ENCODE assay signal across 12 cellular contexts in the genomic region with DNA sequence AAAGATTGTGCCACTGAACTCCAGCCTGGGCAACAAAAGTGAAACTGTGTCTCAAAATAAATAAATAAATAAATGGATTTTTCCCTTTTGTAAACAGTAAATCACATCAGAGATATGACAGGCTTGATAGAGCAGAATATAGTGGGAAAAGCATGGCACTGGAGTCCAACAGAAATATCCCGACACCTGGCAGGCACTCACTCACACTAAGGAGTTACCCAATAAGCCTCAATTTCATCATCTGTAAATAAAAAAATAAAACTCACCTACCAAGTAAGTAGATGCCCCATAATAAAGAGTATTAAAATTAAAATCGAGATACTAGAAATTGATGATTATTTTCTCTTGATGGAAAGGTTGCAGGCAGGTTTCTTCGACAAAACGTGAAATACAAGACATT. TPM values are rescaled to one million over a fixed set of nuclear protein-coding genes. Genes with fewer than 3 reads are reported as not detected.
A peak's percentile ranks its signal among the peaks of the same experiment; 100 is the strongest.
DNase-seq lines count a peak whose midpoint lies in the region; ATAC-seq, FAIRE-seq and TF ChIP-seq lines count a peak whose summit lies in the region.
"Had no signal": no experiment of that assay in that cellular context is flagged by ENCODE, and none has a peak within 500 bp of the region (broad histone marks: within the 10 kb centered on the region; RNA-seq: fewer than 3 reads in every experiment).

No MANE protein-coding gene starts in this region.

- H3K36me3 Mint-ChIP-seq in MCF 10A (ENCODE audit: insufficient read depth, unreplicated experiment) = peaks cover 9% of the 10 kb centered on the region
- peaks cover 11% of the 10 kb centered on the region for H3K36me3 Mint-ChIP-seq in activated CD8-positive, alpha-beta T cell treated with anti-CD3 and anti-CD28 coated beads, Interleukin-2, amount 10 ng/mL, durations not matched to agents 7 days and 5 days (ENCODE audit: low read depth)

- ATAC-seq in activated CD8-positive, alpha-beta T cell treated with anti-CD3 and anti-CD28 coated beads, Interleukin-2, amount 10 ng/mL, durations not matched to agents 7 days and 5 days = no peak
- no peak for ATAC-seq in HepG2
- ATAC-seq in GM18498 (IDR thresholded peaks at IDR 0.05; ENCODE audit: unreplicated experiment) = no peak

- H3K4me3 Mint-ChIP-seq in MCF 10A (ENCODE audit: unreplicated experiment) = peak overlapping the region; percentile 93
- H3K4me3 Mint-ChIP-seq in activated CD8-positive, alpha-beta T cell treated with anti-CD3 and anti-CD28 coated beads, Interleukin-2, amount 10 ng/mL, durations not matched to agents 7 days and 5 days = peak overlapping the region; percentile 88

- intact Hi-C loops in MCF 10A (cut with micrococcal nuclease) (loop anchor here (1.0 to 2.0 kb wide), 3 partner anchors 49 to 186 kb away; a partner anchor contains a TSS), breast epithelium (cut with DNase I; ENCODE audit: low total_unique reads) (no loop called here), HepG2 (cut with micrococcal nuclease; ENCODE audit: unreplicated experiment) (loop anchor here (5.0 kb wide), 2 partner anchors 126 to 186 kb away; no protein-coding TSS in a partner anchor), transverse colon (cut with DNase I; ENCODE audit: low total_unique reads) (loop anchor here (10.0 kb wide), 1 partner anchor 69 kb away; no protein-coding TSS in a partner anchor)

- peak overlapping the region in 1 of 2 donors; percentile 99 for H3K27ac ChIP-seq in breast epithelium
- H3K27ac ChIP-seq in HepG2 (ENCODE audit: extremely low read length, insufficient read depth, low read length) = peak overlapping the region; percentile 95
- peak overlapping the region; percentile 96 to 100 (median 99) for H3K27ac ChIP-seq in transverse colon

- no peak overlapping the region for H3K27ac Mint-ChIP-seq in MCF 10A (ENCODE audit: low read depth, unreplicated experiment)
- H3K27ac Mint-ChIP-seq in activated CD8-positive, alpha-beta T cell treated with anti-CD3 and anti-CD28 coated beads, Interleukin-2, amount 10 ng/mL, durations not matched to agents 7 days and 5 days = no peak overlapping the region

- DNase-seq in MCF 10A (ENCODE audit: unreplicated experiment) = peak; percentile 43
- DNase-seq in breast epithelium (ENCODE audit: low spot score in 2 of 2) = no peak
- no peak for DNase-seq in activated CD8-positive, alpha-beta T cell treated with anti-CD3 and anti-CD28 coated beads, Interleukin-2, amount 10 ng/mL, durations not matched to agents 7 days and 5 days
- no peak for DNase-seq in HepG2 (ENCODE audit: low spot score)
- DNase-seq in transverse colon = no peak
- no peak for DNase-seq in NCI-H526 treated with DMSO at 0.1 percent for 48 hours (lab: John Stamatoyannopoulos, UW)
- DNase-seq in globus pallidus (ENCODE audit: low spot score) = no peak
- DNase-seq: islet precursor cell; NCI-H2081 treated with DMSO at 0.1 percent for 48 hours; stimulated activated CD4-positive, alpha-beta T cell treated with anti-CD3 and anti-CD28 coated beads, Interleukin-2, amount 100 ng/mL, for 24 hours had no signal

- CTCF ChIA-PET in MCF 10A (lab: Yijun Ruan, JAX) (no interaction called here), HepG2 (lab: Yijun Ruan, JAX; ENCODE audit: low intra/inter-chr PET ratio, low total read pairs) (no interaction called here)
- CTCF ChIA-PET in activated CD8-positive, alpha-beta T cell treated with anti-CD3 and anti-CD28 coated beads, Interleukin-2, amount 10 ng/mL, durations not matched to agents 7 days and 5 days (lab: Charles Lee) = no interaction called here

- no peaks in the 10 kb centered on the region for H3K27me3 ChIP-seq in breast epithelium
- no peaks in the 10 kb centered on the region; a peak in 1 of 5 replicates for H3K27me3 ChIP-seq in HepG2 (ENCODE audit: control insufficient read depth in 1 of 2, insufficient read depth in 2 of 2, low read length in 2 of 2)
- H3K27me3 ChIP-seq in transverse colon = no peaks in the 10 kb centered on the region

- peak overlapping the region; percentile 75 for H3K4me2 ChIP-seq in HepG2 (ENCODE audit: low read depth, low read length)

- H3K9ac ChIP-seq in HepG2 (ENCODE audit: insufficient read depth, low read depth, low read length) = peak overlapping the region; percentile 97

- H3K27me3 Mint-ChIP-seq in MCF 10A (ENCODE audit: insufficient read depth, unreplicated experiment) = no peaks in the 10 kb centered on the region
- no peaks in the 10 kb centered on the region for H3K27me3 Mint-ChIP-seq in activated CD8-positive, alpha-beta T cell treated with anti-CD3 and anti-CD28 coated beads, Interleukin-2, amount 10 ng/mL, durations not matched to agents 7 days and 5 days (ENCODE audit: low read depth)

- H3K4me3 ChIP-seq in breast epithelium (peak overlapping the region in 1 of 3 donors; percentile 100), HepG2 (replicated peaks in 1 of 3; ENCODE audit: insufficient read depth in 1 of 3, low read depth in 2 of 3, low read length in 3 of 3) (peak overlapping the region; percentile 91 to 98 (median 98)), transverse colon (peak overlapping the region in 1 of 4 donors; percentile 73)

- H3K4me1 ChIP-seq in breast epithelium (peaks cover 0 to 4% of the 10 kb centered on the region in 2 donors), HepG2 (ENCODE audit: insufficient read depth, low read length) (peaks cover 40% of the 10 kb centered on the region), transverse colon (peaks cover 6 to 37% (median 28%) of the 10 kb centered on the region in 4 donors)

- no peak for TF ChIP-seq RAD21 in HepG2 (CRISPR knock-in tag; IDR thresholded peaks at IDR 0.05)

- H3K36me3 ChIP-seq in breast epithelium = no peaks in the 10 kb centered on the region
- H3K36me3 ChIP-seq in HepG2 (replicated peaks in 1 of 2; ENCODE audit: control insufficient read depth in 1 of 2, insufficient read depth in 2 of 2, low read length in 2 of 2) = peaks cover 2 to 11% of the 10 kb centered on the region in 2 experiments; a peak in 2 of 5 replicates
- peaks cover 0 to 9% (median 0%) of the 10 kb centered on the region in 4 donors for H3K36me3 ChIP-seq in transverse colon

- 56% methylated on average over 4 of the region's 4 CpGs for WGBS in HepG2 (ENCODE audit: low lambda C conversion rate)
- WGBS in transverse colon (ENCODE audit: low coverage in 1 of 2), 2 donors = 69 to 87% methylated on average over 4 of the region's 4 CpGs

- peaks cover 60% of the 10 kb centered on the region for H3K79me2 ChIP-seq in HepG2 (ENCODE audit: insufficient read depth, low read length)

- no peak overlapping the region for H2AFZ ChIP-seq in HepG2 (ENCODE audit: low read length)

- peaks cover 18% of the 10 kb centered on the region for H3K4me1 Mint-ChIP-seq in MCF 10A (ENCODE audit: insufficient read depth, unreplicated experiment)
- H3K4me1 Mint-ChIP-seq in activated CD8-positive, alpha-beta T cell treated with anti-CD3 and anti-CD28 coated beads, Interleukin-2, amount 10 ng/mL, durations not matched to agents 7 days and 5 days (ENCODE audit: low read depth) = peaks cover 16% of the 10 kb centered on the region

- TF ChIP-seq CTCF in MCF 10A (IDR thresholded peaks at IDR 0.05; ENCODE audit: unreplicated experiment) (no peak), breast epithelium (IDR thresholded peaks at IDR 0.05) (no peak), HepG2 (CRISPR knock-in tag; IDR thresholded peaks at IDR 0.05) (no peak), transverse colon (IDR thresholded peaks at IDR 0.05) (no peak)

- no peaks in the 10 kb centered on the region for H3K9me3 Mint-ChIP-seq in MCF 10A (ENCODE audit: unreplicated experiment)
- no peaks in the 10 kb centered on the region for H3K9me3 Mint-ChIP-seq in activated CD8-positive, alpha-beta T cell treated with anti-CD3 and anti-CD28 coated beads, Interleukin-2, amount 10 ng/mL, durations not matched to agents 7 days and 5 days (ENCODE audit: insufficient read depth)

- no peak for TF ChIP-seq EP300 in HepG2 (IDR thresholded peaks at IDR 0.05; ENCODE audit: low read depth in 2 of 2, low read length in 2 of 2)
- TF ChIP-seq EP300 in HepG2 (CRISPR knock-in tag; IDR thresholded peaks at IDR 0.05; ENCODE audit: borderline replicate concordance) = no peak
- TF ChIP-seq EP300 in transverse colon (IDR thresholded peaks at IDR 0.05; ENCODE audit: low read depth) = no peak

- in situ Hi-C loops in HepG2 (cut with HindIII; ENCODE audit: extremely low pct_ligation_motif_present, low pct_unique_long_range_greater_than_20kb) (no loop called here), transverse colon (cut with MboI; ENCODE audit: low pct_ligation_motif_present in 1 of 4, low pct_unique_long_range_greater_than_20kb in 1 of 4, low sequenced_read_pairs in 3 of 4) (no loop called here)

- no peak for FAIRE-seq in HepG2 (lab: Jason Lieb, UNC)
- FAIRE-seq: TTC549 had no signal

- no peaks in the 10 kb centered on the region for H4K20me1 ChIP-seq in HepG2 (ENCODE audit: insufficient read depth, low read length)

- no peaks in the 10 kb centered on the region for H3K9me3 ChIP-seq in breast epithelium
- H3K9me3 ChIP-seq in HepG2 (ENCODE audit: low read length) = no peaks in the 10 kb centered on the region
- H3K9me3 ChIP-seq in transverse colon = no peaks in the 10 kb centered on the region

- no TSS peak for BruUV-seq in MCF 10A (replicated peaks; lab: Mats Ljungman, UMichigan)
- BruUV-seq in HepG2 (replicated peaks; lab: Mats Ljungman, UMichigan) = TSS peak; percentile 51

- TF ChIP-seq POLR2A in breast epithelium (IDR thresholded peaks at IDR 0.05) (no peak), HepG2 (IDR thresholded peaks at IDR 0.05; ENCODE audit: insufficient read depth in 1 of 2, low read depth in 2 of 2, low read length in 2 of 2) (no peak), transverse colon (IDR thresholded peaks at IDR 0.05) (no peak)

- POLR2A ChIA-PET in MCF 10A (lab: Yijun Ruan, JAX) = interaction anchor here (1.0 to 3.8 kb wide), 3 partner anchors 93 to 1075 kb away, joined by 8 to 15 read pairs (median 9); a partner anchor contains a TSS
- POLR2A ChIA-PET in activated CD8-positive, alpha-beta T cell treated with anti-CD3 and anti-CD28 coated beads, Interleukin-2, amount 10 ng/mL, durations not matched to agents 7 days and 5 days (lab: Charles Lee) = no interaction called here
- POLR2A ChIA-PET in HepG2 (lab: Yijun Ruan, JAX) = interaction anchor here (1.2 to 2.7 kb wide), 2 partner anchors 10 to 187 kb away, joined by 4 to 21 read pairs; no protein-coding TSS in a partner anchor

RNA-seq across cellular contexts. Expression of a gene that starts 1.7 kb away (rescaled TPM):
- 33.1 and 40.4 TPM in 2 replicates for total RNA-seq in MCF 10A (2022)
- 10 to 100 TPM; 25.0 to 46.8 (median 29.5) TPM for total RNA-seq in breast epithelium
- total RNA-seq in activated CD8-positive, alpha-beta T cell treated with anti-CD3 and anti-CD28 coated beads, Interleukin-2, amount 10 ng/mL, durations not matched to agents 7 days and 5 days = 10 to 100 TPM; 20.2 to 26.0 TPM
- total RNA-seq in HepG2 (2016; rRNA removed; fragmentation: Illumina TruSeq; extraction: Trizol) = 42.2 and 68.9 TPM in 2 replicates
- total RNA-seq in HepG2 (2016; cell fraction: cytosol; rRNA removed; fragmentation: Illumina TruSeq; extraction: Trizol; ENCODE audit: low read depth) = 43.5 and 45.3 TPM in 2 replicates
- total RNA-seq in HepG2 (2016; cell fraction: insoluble cytoplasmic fraction; rRNA removed; fragmentation: Illumina TruSeq; extraction: Trizol) = 42.7 and 63.5 TPM in 2 replicates
- total RNA-seq in HepG2 (2016; cell fraction: membrane; rRNA removed; fragmentation: Illumina TruSeq; extraction: Trizol) = 36.0 and 39.2 TPM in 2 replicates
- total RNA-seq in HepG2 (2016; cell fraction: nucleus; rRNA removed; fragmentation: Illumina TruSeq; extraction: Trizol) = 47.7 and 50.6 TPM in 2 replicates
- polyA plus RNA-seq in HepG2 (2011; rRNA removed) = 13.9 and 17.5 TPM in 2 replicates
- 10.9 and 15.5 TPM in 2 replicates for polyA plus RNA-seq in HepG2 (2011; cell fraction: cytosol; rRNA removed)
- 8.0 and 12.0 TPM in 2 replicates for polyA plus RNA-seq in HepG2 (2011; cell fraction: nucleus; rRNA removed)
- 18.8 and 23.6 TPM in 2 replicates for polyA plus RNA-seq in HepG2 (2012)
- polyA plus RNA-seq in HepG2 (2016; cell fraction: cytosol; fragmentation: Illumina TruSeq; extraction: Trizol; ENCODE audit: low read depth) = 1.3 and 1.5 TPM in 2 replicates
- polyA plus RNA-seq in HepG2 (2016; cell fraction: insoluble cytoplasmic fraction; fragmentation: Illumina TruSeq; extraction: Trizol; ENCODE audit: low read depth) = 40.1 and 45.1 TPM in 2 replicates
- polyA plus RNA-seq in HepG2 (2016; cell fraction: membrane; fragmentation: Illumina TruSeq; extraction: Trizol; ENCODE audit: low read depth) = 5.8 and 7.3 TPM in 2 replicates
- 24.1 and 26.2 TPM in 2 replicates for polyA plus RNA-seq in HepG2 (2016; cell fraction: nucleus; fragmentation: Illumina TruSeq; extraction: Trizol; ENCODE audit: insufficient read depth, low read depth)
- polyA minus RNA-seq in HepG2 (2011; rRNA and poly(A)+ RNA removed; ENCODE audit: low replicate concordance) = 30.6 and 37.0 TPM in 2 replicates
- 46.1 and 56.6 TPM in 2 replicates for polyA minus RNA-seq in HepG2 (2011; cell fraction: cytosol; rRNA and poly(A)+ RNA removed)
- polyA minus RNA-seq in HepG2 (2011; cell fraction: nucleus; rRNA and poly(A)+ RNA removed) = 54.5 and 71.6 TPM in 2 replicates
- 1,000 to 10,000 TPM in 1 of 4 donors, 10 to 100 TPM in 3; 25.3 to 1,446 (median 31.4) TPM for total RNA-seq in transverse colon

RNA-seq across cellular contexts. Expression of a gene that starts 48.9 kb away (rescaled TPM):
- total RNA-seq in MCF 10A (2022) (24.5 and 30.2 TPM in 2 replicates), breast epithelium (100 to 1,000 TPM in 2 of 3 donors, 10 to 100 TPM in 1; 72.2 to 120 (median 119) TPM), HepG2 (2016; rRNA removed; fragmentation: Illumina TruSeq; extraction: Trizol) (91.6 and 108 TPM in 2 replicates), transverse colon (100 to 1,000 TPM in 2 of 4 donors, 10 to 100 TPM in 2; 71.1 to 152 (median 92.7) TPM)
- 10 to 100 TPM; 57.5 to 60.5 TPM for total RNA-seq in activated CD8-positive, alpha-beta T cell treated with anti-CD3 and anti-CD28 coated beads, Interleukin-2, amount 10 ng/mL, durations not matched to agents 7 days and 5 days
- 46.8 and 47.9 TPM in 2 replicates for total RNA-seq in HepG2 (2016; cell fraction: cytosol; rRNA removed; fragmentation: Illumina TruSeq; extraction: Trizol; ENCODE audit: low read depth)
- 95.7 and 113 TPM in 2 replicates for total RNA-seq in HepG2 (2016; cell fraction: insoluble cytoplasmic fraction; rRNA removed; fragmentation: Illumina TruSeq; extraction: Trizol)
- total RNA-seq in HepG2 (2016; cell fraction: membrane; rRNA removed; fragmentation: Illumina TruSeq; extraction: Trizol) = 58.2 and 62.5 TPM in 2 replicates
- total RNA-seq in HepG2 (2016; cell fraction: nucleus; rRNA removed; fragmentation: Illumina TruSeq; extraction: Trizol) = 79.6 and 84.1 TPM in 2 replicates
- polyA plus RNA-seq in HepG2 (2011; rRNA removed) = 47.0 and 61.1 TPM in 2 replicates
- 26.3 and 29.5 TPM in 2 replicates for polyA plus RNA-seq in HepG2 (2011; cell fraction: cytosol; rRNA removed)
- 120 and 126 TPM in 2 replicates for polyA plus RNA-seq in HepG2 (2011; cell fraction: nucleus; rRNA removed)
- polyA plus RNA-seq in HepG2 (2012) = 42.3 and 49.9 TPM in 2 replicates
- 42.9 and 45.9 TPM in 2 replicates for polyA plus RNA-seq in HepG2 (2016; cell fraction: cytosol; fragmentation: Illumina TruSeq; extraction: Trizol; ENCODE audit: low read depth)
- 98.9 and 108 TPM in 2 replicates for polyA plus RNA-seq in HepG2 (2016; cell fraction: insoluble cytoplasmic fraction; fragmentation: Illumina TruSeq; extraction: Trizol; ENCODE audit: low read depth)
- 44.9 and 47.4 TPM in 2 replicates for polyA plus RNA-seq in HepG2 (2016; cell fraction: membrane; fragmentation: Illumina TruSeq; extraction: Trizol; ENCODE audit: low read depth)
- 142 and 151 TPM in 2 replicates for polyA plus RNA-seq in HepG2 (2016; cell fraction: nucleus; fragmentation: Illumina TruSeq; extraction: Trizol; ENCODE audit: insufficient read depth, low read depth)
- 11.7 and 12.0 TPM in 2 replicates for polyA minus RNA-seq in HepG2 (2011; rRNA and poly(A)+ RNA removed; ENCODE audit: low replicate concordance)
- polyA minus RNA-seq in HepG2 (2011; cell fraction: cytosol; rRNA and poly(A)+ RNA removed) = 11.8 and 18.0 TPM in 2 replicates
- polyA minus RNA-seq in HepG2 (2011; cell fraction: nucleus; rRNA and poly(A)+ RNA removed) = 56.8 and 59.3 TPM in 2 replicates
